In the genomic region with DNA sequence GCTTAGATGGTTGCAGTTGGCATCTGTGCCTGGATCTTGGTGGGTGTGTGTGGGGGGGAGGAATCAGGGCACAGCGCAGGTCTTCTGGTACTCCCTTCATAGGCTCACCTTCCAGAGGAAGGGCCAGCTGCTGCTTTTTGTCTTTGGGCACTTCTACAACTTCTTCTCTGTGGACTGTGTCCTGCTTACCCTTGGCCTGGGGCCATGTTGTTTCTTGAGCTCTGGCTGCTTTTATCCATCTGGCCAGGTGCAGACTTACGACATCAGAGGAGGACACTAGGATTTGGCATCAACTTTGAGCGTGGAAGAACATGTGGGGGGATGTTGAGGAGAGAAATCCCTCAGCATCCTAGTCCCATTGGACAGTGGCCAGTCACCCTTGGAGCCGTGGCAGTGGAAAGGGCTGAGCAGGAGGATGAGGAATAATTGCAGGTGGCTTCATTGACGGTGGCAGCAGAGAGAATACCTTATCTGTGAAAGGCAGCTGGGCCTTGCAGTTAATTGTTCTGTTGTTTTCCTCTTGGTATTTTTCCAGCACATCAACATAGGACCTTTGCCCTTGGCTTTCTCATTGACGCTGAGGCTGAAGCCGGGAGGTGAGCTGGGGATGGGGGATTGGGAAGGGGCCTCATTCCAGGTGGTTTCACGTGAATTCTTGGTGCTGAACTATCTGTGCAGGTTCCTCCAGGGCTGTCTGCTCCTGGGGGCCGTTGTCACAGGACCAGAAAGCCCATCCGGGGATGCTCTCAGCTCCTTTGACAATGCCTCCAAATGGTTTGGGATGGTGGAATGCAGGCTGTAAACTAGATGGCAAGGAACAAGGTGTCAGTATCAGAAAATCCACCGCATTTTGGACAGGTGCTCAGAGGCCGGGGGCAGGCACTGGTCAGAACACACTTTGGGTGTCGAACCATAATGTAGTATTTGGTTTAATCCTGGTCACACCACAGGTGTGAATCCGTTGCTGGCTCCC, we compare ENCODE assay signal across 1 cellular context.
TF ChIP-seq lines count a peak whose summit lies in the region.

No MANE protein-coding gene starts in this region.

TF ChIP-seq in GM23338, 12 proteins besides CTCF, POLR2A, EP300 and RAD21 (continued from another document):
- TF ChIP-seq, protein P1, sequence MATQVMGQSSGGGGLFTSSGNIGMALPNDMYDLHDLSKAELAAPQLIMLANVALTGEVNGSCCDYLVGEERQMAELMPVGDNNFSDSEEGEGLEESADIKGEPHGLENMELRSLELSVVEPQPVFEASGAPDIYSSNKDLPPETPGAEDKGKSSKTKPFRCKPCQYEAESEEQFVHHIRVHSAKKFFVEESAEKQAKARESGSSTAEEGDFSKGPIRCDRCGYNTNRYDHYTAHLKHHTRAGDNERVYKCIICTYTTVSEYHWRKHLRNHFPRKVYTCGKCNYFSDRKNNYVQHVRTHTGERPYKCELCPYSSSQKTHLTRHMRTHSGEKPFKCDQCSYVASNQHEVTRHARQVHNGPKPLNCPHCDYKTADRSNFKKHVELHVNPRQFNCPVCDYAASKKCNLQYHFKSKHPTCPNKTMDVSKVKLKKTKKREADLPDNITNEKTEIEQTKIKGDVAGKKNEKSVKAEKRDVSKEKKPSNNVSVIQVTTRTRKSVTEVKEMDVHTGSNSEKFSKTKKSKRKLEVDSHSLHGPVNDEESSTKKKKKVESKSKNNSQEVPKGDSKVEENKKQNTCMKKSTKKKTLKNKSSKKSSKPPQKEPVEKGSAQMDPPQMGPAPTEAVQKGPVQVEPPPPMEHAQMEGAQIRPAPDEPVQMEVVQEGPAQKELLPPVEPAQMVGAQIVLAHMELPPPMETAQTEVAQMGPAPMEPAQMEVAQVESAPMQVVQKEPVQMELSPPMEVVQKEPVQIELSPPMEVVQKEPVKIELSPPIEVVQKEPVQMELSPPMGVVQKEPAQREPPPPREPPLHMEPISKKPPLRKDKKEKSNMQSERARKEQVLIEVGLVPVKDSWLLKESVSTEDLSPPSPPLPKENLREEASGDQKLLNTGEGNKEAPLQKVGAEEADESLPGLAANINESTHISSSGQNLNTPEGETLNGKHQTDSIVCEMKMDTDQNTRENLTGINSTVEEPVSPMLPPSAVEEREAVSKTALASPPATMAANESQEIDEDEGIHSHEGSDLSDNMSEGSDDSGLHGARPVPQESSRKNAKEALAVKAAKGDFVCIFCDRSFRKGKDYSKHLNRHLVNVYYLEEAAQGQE (IDR thresholded peaks at IDR 0.05; ENCODE audit: unreplicated experiment): no peak
- TF ChIP-seq CREB1 (CRISPR knock-in tag; IDR thresholded peaks at IDR 0.05; ENCODE audit: low read depth) (no peak), NANOG (IDR thresholded peaks at IDR 0.05; ENCODE audit: borderline replicate concordance) (no peak)
TF ChIP-seq in GM23338: peak in this region for 0.
